1 cellular context compared by ENCODE assay signal in the genomic region with DNA sequence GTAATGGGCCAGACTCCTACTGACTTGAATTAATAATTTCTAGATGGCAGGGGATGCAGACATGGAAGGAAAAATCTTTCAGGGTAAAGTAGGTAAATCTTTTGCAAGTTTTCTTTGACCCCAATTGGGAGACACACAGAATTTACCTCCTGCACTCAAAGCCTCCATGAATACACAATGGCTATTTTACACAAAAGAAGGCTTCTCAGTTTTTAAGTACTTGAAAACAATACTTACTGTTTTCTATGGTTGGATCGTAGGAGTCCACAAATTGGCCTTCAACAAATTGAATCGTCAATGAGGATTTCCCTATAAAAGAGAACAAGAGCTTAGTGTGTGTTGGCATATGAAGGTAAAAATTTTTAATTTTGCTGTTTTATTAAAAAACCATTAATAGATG.
TF ChIP-seq lines count a peak whose summit lies in the region.

No MANE protein-coding gene starts in this region.

TF ChIP-seq in WTC11, 78 proteins besides CTCF, POLR2A, EP300 and RAD21 (continued from another document):
- TF ChIP-seq, protein P1, sequence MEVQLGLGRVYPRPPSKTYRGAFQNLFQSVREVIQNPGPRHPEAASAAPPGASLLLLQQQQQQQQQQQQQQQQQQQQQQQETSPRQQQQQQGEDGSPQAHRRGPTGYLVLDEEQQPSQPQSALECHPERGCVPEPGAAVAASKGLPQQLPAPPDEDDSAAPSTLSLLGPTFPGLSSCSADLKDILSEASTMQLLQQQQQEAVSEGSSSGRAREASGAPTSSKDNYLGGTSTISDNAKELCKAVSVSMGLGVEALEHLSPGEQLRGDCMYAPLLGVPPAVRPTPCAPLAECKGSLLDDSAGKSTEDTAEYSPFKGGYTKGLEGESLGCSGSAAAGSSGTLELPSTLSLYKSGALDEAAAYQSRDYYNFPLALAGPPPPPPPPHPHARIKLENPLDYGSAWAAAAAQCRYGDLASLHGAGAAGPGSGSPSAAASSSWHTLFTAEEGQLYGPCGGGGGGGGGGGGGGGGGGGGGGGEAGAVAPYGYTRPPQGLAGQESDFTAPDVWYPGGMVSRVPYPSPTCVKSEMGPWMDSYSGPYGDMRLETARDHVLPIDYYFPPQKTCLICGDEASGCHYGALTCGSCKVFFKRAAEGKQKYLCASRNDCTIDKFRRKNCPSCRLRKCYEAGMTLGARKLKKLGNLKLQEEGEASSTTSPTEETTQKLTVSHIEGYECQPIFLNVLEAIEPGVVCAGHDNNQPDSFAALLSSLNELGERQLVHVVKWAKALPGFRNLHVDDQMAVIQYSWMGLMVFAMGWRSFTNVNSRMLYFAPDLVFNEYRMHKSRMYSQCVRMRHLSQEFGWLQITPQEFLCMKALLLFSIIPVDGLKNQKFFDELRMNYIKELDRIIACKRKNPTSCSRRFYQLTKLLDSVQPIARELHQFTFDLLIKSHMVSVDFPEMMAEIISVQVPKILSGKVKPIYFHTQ (CRISPR knock-in tag; IDR thresholded peaks at IDR 0.05): no peak
- TF ChIP-seq, protein P2, sequence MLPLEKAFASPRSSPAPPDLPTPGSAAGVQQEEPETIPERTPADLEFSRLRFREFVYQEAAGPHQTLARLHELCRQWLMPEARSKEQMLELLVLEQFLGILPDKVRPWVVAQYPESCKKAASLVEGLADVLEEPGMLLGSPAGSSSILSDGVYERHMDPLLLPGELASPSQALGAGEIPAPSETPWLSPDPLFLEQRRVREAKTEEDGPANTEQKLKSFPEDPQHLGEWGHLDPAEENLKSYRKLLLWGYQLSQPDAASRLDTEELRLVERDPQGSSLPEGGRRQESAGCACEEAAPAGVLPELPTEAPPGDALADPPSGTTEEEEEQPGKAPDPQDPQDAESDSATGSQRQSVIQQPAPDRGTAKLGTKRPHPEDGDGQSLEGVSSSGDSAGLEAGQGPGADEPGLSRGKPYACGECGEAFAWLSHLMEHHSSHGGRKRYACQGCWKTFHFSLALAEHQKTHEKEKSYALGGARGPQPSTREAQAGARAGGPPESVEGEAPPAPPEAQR (CRISPR knock-in tag; IDR thresholded peaks at IDR 0.05): no peak
- no peak for TF ChIP-seq RELA (CRISPR knock-in tag; IDR thresholded peaks at IDR 0.05; ENCODE audit: borderline replicate concordance)
